In the genomic region with DNA sequence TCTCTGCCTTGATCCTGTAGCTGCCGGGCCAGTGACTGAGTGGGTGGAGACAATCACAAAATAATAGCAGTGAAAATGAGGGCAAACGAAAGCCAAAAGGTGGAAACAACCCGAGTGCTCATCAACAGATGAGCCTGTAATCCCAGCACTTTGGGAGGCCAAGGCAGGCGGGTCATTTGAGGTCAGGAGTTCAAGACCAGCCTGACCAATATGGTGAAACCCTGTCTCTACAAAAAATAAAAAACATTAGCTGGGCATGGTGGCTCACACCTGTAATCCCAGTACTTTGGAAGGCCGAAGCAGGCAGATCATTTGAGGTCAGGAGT, we compare ENCODE assay signal across 7 cellular contexts. TPM values are rescaled to one million over a fixed set of nuclear protein-coding genes. Genes with fewer than 3 reads are reported as not detected.
A peak's percentile ranks its signal among the peaks of the same experiment; 100 is the strongest.
DNase-seq lines count a peak whose midpoint lies in the region; ATAC-seq, FAIRE-seq and TF ChIP-seq lines count a peak whose summit lies in the region.
"Not testable (repeated sequence)": the region's sequence is repeated elsewhere in the genome, so short reads cannot be mapped to it uniquely, and the experiment has no call there.

No MANE protein-coding gene starts in this region.

- not testable (repeated sequence) for TF ChIP-seq POLR2A in HepG2 (IDR thresholded peaks at IDR 0.05; ENCODE audit: insufficient read depth in 1 of 2, low read depth in 2 of 2, low read length in 2 of 2)

- not testable (repeated sequence) for H3K27me3 Mint-ChIP-seq in astrocyte (ENCODE audit: low read depth, unreplicated experiment)

- H3K27me3 ChIP-seq in GM23248 (replicated peaks; ENCODE audit: insufficient read depth); Panc1 (ENCODE audit: control insufficient read depth, insufficient read depth, low read length); astrocyte (ENCODE audit: insufficient read depth, low read length); esophagus (ENCODE audit: control insufficient read depth in 1 of 2, insufficient read depth in 2 of 2, low read length in 2 of 2); HepG2 (ENCODE audit: control insufficient read depth in 1 of 2, insufficient read depth in 2 of 2, low read length in 2 of 2); osteoblast (ENCODE audit: insufficient read depth, low read length); subcutaneous abdominal adipose tissue (ENCODE audit: control insufficient read depth in 5 of 5, insufficient read depth in 4 of 5, low read length in 5 of 5): not testable (repeated sequence)

- H3K36me3 ChIP-seq in GM23248 (ENCODE audit: low read depth); Panc1 (ENCODE audit: control insufficient read depth, insufficient read depth, low read length); astrocyte (ENCODE audit: insufficient read depth, low read length); HepG2 (replicated peaks in 1 of 2; ENCODE audit: control insufficient read depth in 1 of 2, insufficient read depth in 2 of 2, low read length in 2 of 2); osteoblast (ENCODE audit: insufficient read depth, low read length): not testable (repeated sequence)
- H3K36me3 ChIP-seq in esophagus (ENCODE audit: control insufficient read depth in 2 of 2, insufficient read depth in 2 of 2, low read length in 1 of 2) (peaks cover 3 to 12% of the 10 kb centered on the region in 2 donors), subcutaneous abdominal adipose tissue (ENCODE audit: control insufficient read depth in 5 of 5, insufficient read depth in 5 of 5, low read length in 5 of 5) (peaks cover 0 to 12% (median 3%) of the 10 kb centered on the region in 5 donors)

- TF ChIP-seq EP300 in HepG2 (IDR thresholded peaks at IDR 0.05; ENCODE audit: low read depth in 2 of 2, low read length in 2 of 2); HepG2 (CRISPR knock-in tag; IDR thresholded peaks at IDR 0.05; ENCODE audit: borderline replicate concordance): not testable (repeated sequence)

- not testable (repeated sequence) for FAIRE-seq in astrocyte (lab: Jason Lieb, UNC); HepG2 (lab: Jason Lieb, UNC)

- H3K4me1 Mint-ChIP-seq in astrocyte (ENCODE audit: low read depth, unreplicated experiment): peaks cover 34% of the 10 kb centered on the region

- not testable (repeated sequence) for H3K9me3 Mint-ChIP-seq in astrocyte (ENCODE audit: unreplicated experiment)

- TF ChIP-seq CTCF in Panc1 (IDR thresholded peaks at IDR 0.05); astrocyte (IDR thresholded peaks at IDR 0.05; ENCODE audit: insufficient read depth, low read depth, low read length); HepG2 (CRISPR knock-in tag; IDR thresholded peaks at IDR 0.05); osteoblast (IDR thresholded peaks at IDR 0.05; ENCODE audit: extremely low read depth, low read depth, low read length): not testable (repeated sequence)

- H3K9ac ChIP-seq in GM23248 (peak overlapping the region; percentile 74), astrocyte (ENCODE audit: low read length) (peak overlapping the region; percentile 54), HepG2 (ENCODE audit: insufficient read depth, low read depth, low read length) (peak overlapping the region; percentile 56)
- H3K9ac ChIP-seq in subcutaneous abdominal adipose tissue (ENCODE audit: low read length in 5 of 5): not testable (repeated sequence)

- not testable (repeated sequence) for H3K4me2 ChIP-seq in GM23248 (ENCODE audit: unreplicated experiment); osteoblast (ENCODE audit: insufficient read depth, low read length)
- H3K4me2 ChIP-seq in astrocyte (ENCODE audit: low read length): peak overlapping the region; percentile 63
- H3K4me2 ChIP-seq in HepG2 (ENCODE audit: low read depth, low read length): peak overlapping the region; percentile 78

- H3K9me2 ChIP-seq in GM23248 (ENCODE audit: insufficient read depth): not testable (repeated sequence)

- intact Hi-C loops in Panc1 (cut with micrococcal nuclease; ENCODE audit: unreplicated experiment); HepG2 (cut with micrococcal nuclease; ENCODE audit: unreplicated experiment): not testable (repeated sequence)

- H3K27ac ChIP-seq in GM23248 (peak overlapping the region; percentile 57), Panc1 (ENCODE audit: low read length) (peak overlapping the region; percentile 69), astrocyte (ENCODE audit: low read depth, low read length) (peak overlapping the region; percentile 74), esophagus (ENCODE audit: low read depth in 2 of 2, low read length in 1 of 2) (peak overlapping the region; percentile 76 to 88), HepG2 (ENCODE audit: extremely low read length, insufficient read depth, low read length) (peak overlapping the region; percentile 63), osteoblast (ENCODE audit: low read depth, low read length) (peak overlapping the region; percentile 70), subcutaneous abdominal adipose tissue (ENCODE audit: low read depth, low read length) (peak overlapping the region; percentile 50)

- H4K20me1 ChIP-seq in GM23248 (ENCODE audit: insufficient read depth); astrocyte (ENCODE audit: insufficient read depth, low read length); HepG2 (ENCODE audit: insufficient read depth, low read length); osteoblast (ENCODE audit: insufficient read depth, low read length): not testable (repeated sequence)

- POLR2A ChIA-PET in Panc1 (lab: Charles Lee): not testable (repeated sequence)
- POLR2A ChIA-PET in HepG2 (lab: Yijun Ruan, JAX): interaction anchor here (0.7 to 5.1 kb wide), 5 partner anchors 10 to 47 kb away, joined by 3 to 27 read pairs (median 14); partner anchors contain the start of genes ACBD4, HEXIM1 and HEXIM2

- H3K4me3 Mint-ChIP-seq in astrocyte (ENCODE audit: unreplicated experiment): not testable (repeated sequence)

- peaks cover 54% of the 10 kb centered on the region for H3K79me2 ChIP-seq in GM23248 (ENCODE audit: insufficient read depth)
- H3K79me2 ChIP-seq in astrocyte (ENCODE audit: insufficient read depth, low read length): peaks cover 57% of the 10 kb centered on the region
- not testable (repeated sequence) for H3K79me2 ChIP-seq in HepG2 (ENCODE audit: insufficient read depth, low read length)
- peaks cover 25% of the 10 kb centered on the region for H3K79me2 ChIP-seq in osteoblast (ENCODE audit: insufficient read depth, low read length)

- not testable (repeated sequence) for H3K9me3 ChIP-seq in GM23248 (ENCODE audit: low read depth); Panc1 (ENCODE audit: control insufficient read depth, insufficient read depth, low read depth, low read length); astrocyte (ENCODE audit: insufficient read depth, low read depth, low read length); esophagus (ENCODE audit: control insufficient read depth in 2 of 2, insufficient read depth in 1 of 2, low read depth in 1 of 2, low read length in 1 of 2); HepG2 (ENCODE audit: low read length); osteoblast (ENCODE audit: low read depth, low read length); subcutaneous abdominal adipose tissue (ENCODE audit: control insufficient read depth in 5 of 5, low read length in 5 of 5)

- H3K4me3 ChIP-seq in GM23248; Panc1 (ENCODE audit: low read depth in 2 of 2, low read length in 2 of 2); astrocyte (ENCODE audit: insufficient read depth, low read depth, low read length); esophagus (ENCODE audit: low read depth in 1 of 2, low read length in 2 of 2); osteoblast (ENCODE audit: insufficient read depth, low read length); subcutaneous abdominal adipose tissue (ENCODE audit: low read depth in 1 of 5, low read length in 5 of 5): not testable (repeated sequence)
- H3K4me3 ChIP-seq in HepG2 (replicated peaks in 1 of 3; ENCODE audit: insufficient read depth in 1 of 3, low read depth in 2 of 3, low read length in 3 of 3): peak overlapping the region in 1 of 3 experiments; percentile 60; a peak in 1 of 6 replicates

- ATAC-seq in Panc1, HepG2: not testable (repeated sequence)

- H3K4me1 ChIP-seq in GM23248 (ENCODE audit: insufficient read depth): peaks cover 43% of the 10 kb centered on the region
- H3K4me1 ChIP-seq in Panc1 (ENCODE audit: control insufficient read depth, insufficient read depth, low read length): peaks cover 61% of the 10 kb centered on the region
- peaks cover 45% of the 10 kb centered on the region for H3K4me1 ChIP-seq in astrocyte (ENCODE audit: insufficient read depth, low read length)
- peaks cover 23 to 35% of the 10 kb centered on the region in 2 donors for H3K4me1 ChIP-seq in esophagus (ENCODE audit: control insufficient read depth in 2 of 2, insufficient read depth in 2 of 2, low read length in 1 of 2)
- H3K4me1 ChIP-seq in HepG2 (ENCODE audit: insufficient read depth, low read length): peaks cover 73% of the 10 kb centered on the region
- H3K4me1 ChIP-seq in osteoblast (ENCODE audit: insufficient read depth, low read length): peaks cover 24% of the 10 kb centered on the region
- H3K4me1 ChIP-seq in subcutaneous abdominal adipose tissue (ENCODE audit: control insufficient read depth in 5 of 5, insufficient read depth in 5 of 5, low read length in 5 of 5): peaks cover 15 to 68% (median 52%) of the 10 kb centered on the region in 5 donors

- not testable (repeated sequence) for H3K36me3 Mint-ChIP-seq in astrocyte (ENCODE audit: low read depth, unreplicated experiment)

- CTCF ChIA-PET in Panc1 (lab: Charles Lee): not testable (repeated sequence)
- CTCF ChIA-PET in HepG2 (lab: Yijun Ruan, JAX; ENCODE audit: low intra/inter-chr PET ratio, low total read pairs): interaction anchor here (2.0 kb wide), 1 partner anchor 10 kb away, joined by 8 read pairs; the partner anchor contains the start of gene ACBD4

- not testable (repeated sequence) for BruUV-seq in Panc1 (replicated peaks; lab: Mats Ljungman, UMichigan); HepG2 (replicated peaks; lab: Mats Ljungman, UMichigan)

- H2AFZ ChIP-seq in GM23248: peak overlapping the region; percentile 56; the same call in 1 of the 2 replicates
- not testable (repeated sequence) for H2AFZ ChIP-seq in astrocyte (ENCODE audit: low read depth, low read length); HepG2 (ENCODE audit: low read length)
- H2AFZ ChIP-seq in osteoblast (ENCODE audit: low read length): peak overlapping the region; percentile 78

- not testable (repeated sequence) for H3F3A ChIP-seq in GM23248 (ENCODE audit: insufficient read depth)

- not testable (repeated sequence) for H3K27ac Mint-ChIP-seq in astrocyte (ENCODE audit: unreplicated experiment)

- 69 to 71% methylated on average over 5 of the region's 5 CpGs for WGBS in GM23248 (ENCODE audit: low coverage in 1 of 2, low lambda C conversion rate in 2 of 2, missing lambda C conversion rate in 2 of 2), 2 experiments
- WGBS in esophagus, 2 donors: 45 to 57% methylated on average over 5 of the region's 5 CpGs
- 8% methylated on average over 5 of the region's 5 CpGs for WGBS in HepG2 (ENCODE audit: low lambda C conversion rate)

- not testable (repeated sequence) for TF ChIP-seq RAD21 in HepG2 (CRISPR knock-in tag; IDR thresholded peaks at IDR 0.05)

- in situ Hi-C loops in GM23248 (cut with MboI): loop anchor here (5.0 to 10.0 kb wide), 2 partner anchors 70 to 202 kb away; partner anchors contain the start of gene DCAKD
- in situ Hi-C loops in Panc1 (cut with HindIII; ENCODE audit: low pct_unique_long_range_greater_than_20kb, low sequenced_read_pairs); HepG2 (cut with HindIII; ENCODE audit: extremely low pct_ligation_motif_present, low pct_unique_long_range_greater_than_20kb): not testable (repeated sequence)

- not testable (repeated sequence) for DNase-seq in GM23248; Panc1 (ENCODE audit: low read depth, low spot score); astrocyte (ENCODE audit: low read depth); osteoblast (ENCODE audit: insufficient read length, low spot score, missing footprints)
- peak; percentile 35 for DNase-seq in HepG2 (ENCODE audit: low spot score)

RNA-seq across cellular contexts. Expression of gene PLCD3, which starts 7.6 kb away (rescaled TPM):
- total RNA-seq in GM23248 (2014; rRNA removed; shearing (Covaris generic)): 30.2 and 48.3 TPM in 2 replicates
- polyA plus RNA-seq in GM23248 (2016; fragmentation: Nextera tagmentation; extraction: Ambion mirVana) (17.1 and 19.7 TPM in 2 replicates), esophagus (10 to 100 TPM; 34.2 to 47.3 TPM), HepG2 (2011; rRNA removed) (39.1 and 46.1 TPM in 2 replicates)
- total RNA-seq in Panc1 (2021; ENCODE audit: unreplicated experiment) (125 TPM), astrocyte (76.5 and 92.0 TPM in 2 replicates), HepG2 (2016; rRNA removed; fragmentation: Illumina TruSeq; extraction: Trizol) (5.5 and 11.3 TPM in 2 replicates), osteoblast (31.5 and 47.7 TPM in 2 replicates)
- polyA plus RNA-seq in Panc1 (2012; ENCODE audit: insufficient read length): 158 TPM
- 5.6 and 8.7 TPM in 2 replicates for total RNA-seq in HepG2 (2016; cell fraction: cytosol; rRNA removed; fragmentation: Illumina TruSeq; extraction: Trizol; ENCODE audit: low read depth)
- total RNA-seq in HepG2 (2016; cell fraction: insoluble cytoplasmic fraction; rRNA removed; fragmentation: Illumina TruSeq; extraction: Trizol): 6.2 and 9.4 TPM in 2 replicates
- total RNA-seq in HepG2 (2016; cell fraction: membrane; rRNA removed; fragmentation: Illumina TruSeq; extraction: Trizol): 23.5 and 28.9 TPM in 2 replicates
- 4.2 and 4.3 TPM in 2 replicates for total RNA-seq in HepG2 (2016; cell fraction: nucleus; rRNA removed; fragmentation: Illumina TruSeq; extraction: Trizol)
- 28.6 and 40.9 TPM in 2 replicates for polyA plus RNA-seq in HepG2 (2011; cell fraction: cytosol; rRNA removed)
- 37.4 and 43.6 TPM in 2 replicates for polyA plus RNA-seq in HepG2 (2011; cell fraction: nucleus; rRNA removed)
- polyA plus RNA-seq in HepG2 (2012): 8.5 and 22.4 TPM in 2 replicates
- 17.4 and 19.5 TPM in 2 replicates for polyA plus RNA-seq in HepG2 (2016; cell fraction: cytosol; fragmentation: Illumina TruSeq; extraction: Trizol; ENCODE audit: low read depth)
- polyA plus RNA-seq in HepG2 (2016; cell fraction: insoluble cytoplasmic fraction; fragmentation: Illumina TruSeq; extraction: Trizol; ENCODE audit: low read depth): 14.0 and 24.9 TPM in 2 replicates
- 30.5 and 46.5 TPM in 2 replicates for polyA plus RNA-seq in HepG2 (2016; cell fraction: membrane; fragmentation: Illumina TruSeq; extraction: Trizol; ENCODE audit: low read depth)
- 24.9 and 28.4 TPM in 2 replicates for polyA plus RNA-seq in HepG2 (2016; cell fraction: nucleus; fragmentation: Illumina TruSeq; extraction: Trizol; ENCODE audit: insufficient read depth, low read depth)
- 68.8 and 256 TPM in 2 replicates for polyA minus RNA-seq in HepG2 (2011; rRNA and poly(A)+ RNA removed; ENCODE audit: low replicate concordance)
- 26.0 and 39.9 TPM in 2 replicates for polyA minus RNA-seq in HepG2 (2011; cell fraction: cytosol; rRNA and poly(A)+ RNA removed)
- polyA minus RNA-seq in HepG2 (2011; cell fraction: nucleus; rRNA and poly(A)+ RNA removed): 13.4 and 15.7 TPM in 2 replicates

RNA-seq across cellular contexts. Expression of gene ACBD4, which starts 10.7 kb away (rescaled TPM):
- total RNA-seq in GM23248 (2014; rRNA removed; shearing (Covaris generic)): 2.1 and 2.9 TPM in 2 replicates
- polyA plus RNA-seq in GM23248 (2016; fragmentation: Nextera tagmentation; extraction: Ambion mirVana): 4.3 and 4.6 TPM in 2 replicates
- 7.7 TPM for total RNA-seq in Panc1 (2021; ENCODE audit: unreplicated experiment)
- 10.3 TPM for polyA plus RNA-seq in Panc1 (2012; ENCODE audit: insufficient read length)
- 3.9 and 4.7 TPM in 2 replicates for total RNA-seq in astrocyte
- 1 to 10 TPM; 5.9 to 8.8 TPM for polyA plus RNA-seq in esophagus
- total RNA-seq in HepG2 (2016; rRNA removed; fragmentation: Illumina TruSeq; extraction: Trizol): 8.8 and 16.1 TPM in 2 replicates
- total RNA-seq in HepG2 (2016; cell fraction: cytosol; rRNA removed; fragmentation: Illumina TruSeq; extraction: Trizol; ENCODE audit: low read depth): 8.0 and 13.0 TPM in 2 replicates
- total RNA-seq in HepG2 (2016; cell fraction: insoluble cytoplasmic fraction; rRNA removed; fragmentation: Illumina TruSeq; extraction: Trizol): 9.5 and 14.6 TPM in 2 replicates
- total RNA-seq in HepG2 (2016; cell fraction: membrane; rRNA removed; fragmentation: Illumina TruSeq; extraction: Trizol): 12.4 and 18.3 TPM in 2 replicates
- total RNA-seq in HepG2 (2016; cell fraction: nucleus; rRNA removed; fragmentation: Illumina TruSeq; extraction: Trizol): 15.2 and 17.1 TPM in 2 replicates
- polyA plus RNA-seq in HepG2 (2011; rRNA removed): 26.9 and 34.1 TPM in 2 replicates
- polyA plus RNA-seq in HepG2 (2011; cell fraction: cytosol; rRNA removed): 12.2 and 17.4 TPM in 2 replicates
- 71.5 and 77.5 TPM in 2 replicates for polyA plus RNA-seq in HepG2 (2011; cell fraction: nucleus; rRNA removed)
- polyA plus RNA-seq in HepG2 (2012): 16.9 and 20.5 TPM in 2 replicates
- 9.2 and 14.3 TPM in 2 replicates for polyA plus RNA-seq in HepG2 (2016; cell fraction: cytosol; fragmentation: Illumina TruSeq; extraction: Trizol; ENCODE audit: low read depth)
- 9.9 and 13.7 TPM in 2 replicates for polyA plus RNA-seq in HepG2 (2016; cell fraction: insoluble cytoplasmic fraction; fragmentation: Illumina TruSeq; extraction: Trizol; ENCODE audit: low read depth)
- polyA plus RNA-seq in HepG2 (2016; cell fraction: membrane; fragmentation: Illumina TruSeq; extraction: Trizol; ENCODE audit: low read depth): 10.5 and 15.2 TPM in 2 replicates
- polyA plus RNA-seq in HepG2 (2016; cell fraction: nucleus; fragmentation: Illumina TruSeq; extraction: Trizol; ENCODE audit: insufficient read depth, low read depth): 36.2 and 39.6 TPM in 2 replicates
- polyA minus RNA-seq in HepG2 (2011; rRNA and poly(A)+ RNA removed; ENCODE audit: low replicate concordance): 6.9 and 21.9 TPM in 2 replicates
- 8.3 and 8.4 TPM in 2 replicates for polyA minus RNA-seq in HepG2 (2011; cell fraction: cytosol; rRNA and poly(A)+ RNA removed)
- 26.9 and 36.2 TPM in 2 replicates for polyA minus RNA-seq in HepG2 (2011; cell fraction: nucleus; rRNA and poly(A)+ RNA removed)
- 4.7 and 6.2 TPM in 2 replicates for total RNA-seq in osteoblast

RNA-seq across cellular contexts. Expression of gene HEXIM1, which starts 23.5 kb away (rescaled TPM):
- 11.6 and 16.2 TPM in 2 replicates for total RNA-seq in GM23248 (2014; rRNA removed; shearing (Covaris generic))
- polyA plus RNA-seq in GM23248 (2016; fragmentation: Nextera tagmentation; extraction: Ambion mirVana) (9.5 and 10.6 TPM in 2 replicates), esophagus (10 to 100 TPM; 20.4 to 24.2 TPM), HepG2 (2011; rRNA removed) (16.3 and 16.6 TPM in 2 replicates)
- total RNA-seq in Panc1 (2021; ENCODE audit: unreplicated experiment) (59.1 TPM), astrocyte (44.5 and 46.6 TPM in 2 replicates), HepG2 (2016; rRNA removed; fragmentation: Illumina TruSeq; extraction: Trizol) (10.5 and 14.8 TPM in 2 replicates), osteoblast (10.9 and 12.1 TPM in 2 replicates)
- polyA plus RNA-seq in Panc1 (2012; ENCODE audit: insufficient read length): 80.0 TPM
- total RNA-seq in HepG2 (2016; cell fraction: cytosol; rRNA removed; fragmentation: Illumina TruSeq; extraction: Trizol; ENCODE audit: low read depth): 2.7 and 3.3 TPM in 2 replicates
- total RNA-seq in HepG2 (2016; cell fraction: insoluble cytoplasmic fraction; rRNA removed; fragmentation: Illumina TruSeq; extraction: Trizol): 11.7 and 13.0 TPM in 2 replicates
- 8.9 and 9.5 TPM in 2 replicates for total RNA-seq in HepG2 (2016; cell fraction: membrane; rRNA removed; fragmentation: Illumina TruSeq; extraction: Trizol)
- total RNA-seq in HepG2 (2016; cell fraction: nucleus; rRNA removed; fragmentation: Illumina TruSeq; extraction: Trizol): 13.8 and 14.0 TPM in 2 replicates
- polyA plus RNA-seq in HepG2 (2011; cell fraction: cytosol; rRNA removed): 13.7 and 14.0 TPM in 2 replicates
- 34.1 and 37.3 TPM in 2 replicates for polyA plus RNA-seq in HepG2 (2011; cell fraction: nucleus; rRNA removed)
- polyA plus RNA-seq in HepG2 (2012): 17.5 and 20.8 TPM in 2 replicates
- 2.7 and 3.3 TPM in 2 replicates for polyA plus RNA-seq in HepG2 (2016; cell fraction: cytosol; fragmentation: Illumina TruSeq; extraction: Trizol; ENCODE audit: low read depth)
- 36.1 and 41.5 TPM in 2 replicates for polyA plus RNA-seq in HepG2 (2016; cell fraction: insoluble cytoplasmic fraction; fragmentation: Illumina TruSeq; extraction: Trizol; ENCODE audit: low read depth)
- 10.3 and 12.9 TPM in 2 replicates for polyA plus RNA-seq in HepG2 (2016; cell fraction: membrane; fragmentation: Illumina TruSeq; extraction: Trizol; ENCODE audit: low read depth)
- polyA plus RNA-seq in HepG2 (2016; cell fraction: nucleus; fragmentation: Illumina TruSeq; extraction: Trizol; ENCODE audit: insufficient read depth, low read depth): 51.0 and 51.8 TPM in 2 replicates
- 8.8 and 11.0 TPM in 2 replicates for polyA minus RNA-seq in HepG2 (2011; rRNA and poly(A)+ RNA removed; ENCODE audit: low replicate concordance)
- polyA minus RNA-seq in HepG2 (2011; cell fraction: cytosol; rRNA and poly(A)+ RNA removed): 10.7 and 11.5 TPM in 2 replicates
- polyA minus RNA-seq in HepG2 (2011; cell fraction: nucleus; rRNA and poly(A)+ RNA removed): 17.1 and 27.5 TPM in 2 replicates

RNA-seq across cellular contexts. Expression of gene HEXIM2, which starts 36.9 kb away (rescaled TPM):
- total RNA-seq in GM23248 (2014; rRNA removed; shearing (Covaris generic)): 2.0 and 4.8 TPM in 2 replicates
- polyA plus RNA-seq in GM23248 (2016; fragmentation: Nextera tagmentation; extraction: Ambion mirVana) (4.7 and 8.6 TPM in 2 replicates), esophagus (1 to 10 TPM; 3.7 to 4.5 TPM), HepG2 (2011; rRNA removed) (31.8 and 32.4 TPM in 2 replicates)
- total RNA-seq in Panc1 (2021; ENCODE audit: unreplicated experiment) (4.5 TPM), astrocyte (8.4 and 9.0 TPM in 2 replicates), HepG2 (2016; rRNA removed; fragmentation: Illumina TruSeq; extraction: Trizol) (27.1 and 30.8 TPM in 2 replicates), osteoblast (10.0 and 10.9 TPM in 2 replicates)
- 10.5 TPM for polyA plus RNA-seq in Panc1 (2012; ENCODE audit: insufficient read length)
- total RNA-seq in HepG2 (2016; cell fraction: cytosol; rRNA removed; fragmentation: Illumina TruSeq; extraction: Trizol; ENCODE audit: low read depth): 22.3 and 23.3 TPM in 2 replicates
- total RNA-seq in HepG2 (2016; cell fraction: insoluble cytoplasmic fraction; rRNA removed; fragmentation: Illumina TruSeq; extraction: Trizol): 26.7 and 27.9 TPM in 2 replicates
- 25.8 and 28.7 TPM in 2 replicates for total RNA-seq in HepG2 (2016; cell fraction: membrane; rRNA removed; fragmentation: Illumina TruSeq; extraction: Trizol)
- total RNA-seq in HepG2 (2016; cell fraction: nucleus; rRNA removed; fragmentation: Illumina TruSeq; extraction: Trizol): 13.7 and 16.4 TPM in 2 replicates
- polyA plus RNA-seq in HepG2 (2011; cell fraction: cytosol; rRNA removed): 32.2 and 44.9 TPM in 2 replicates
- 22.5 and 27.3 TPM in 2 replicates for polyA plus RNA-seq in HepG2 (2011; cell fraction: nucleus; rRNA removed)
- 22.2 and 24.9 TPM in 2 replicates for polyA plus RNA-seq in HepG2 (2012)
- polyA plus RNA-seq in HepG2 (2016; cell fraction: cytosol; fragmentation: Illumina TruSeq; extraction: Trizol; ENCODE audit: low read depth): 14.6 and 18.5 TPM in 2 replicates
- polyA plus RNA-seq in HepG2 (2016; cell fraction: insoluble cytoplasmic fraction; fragmentation: Illumina TruSeq; extraction: Trizol; ENCODE audit: low read depth): 35.4 and 36.8 TPM in 2 replicates
- polyA plus RNA-seq in HepG2 (2016; cell fraction: membrane; fragmentation: Illumina TruSeq; extraction: Trizol; ENCODE audit: low read depth): 19.7 and 26.6 TPM in 2 replicates
- 36.3 and 37.9 TPM in 2 replicates for polyA plus RNA-seq in HepG2 (2016; cell fraction: nucleus; fragmentation: Illumina TruSeq; extraction: Trizol; ENCODE audit: insufficient read depth, low read depth)
- polyA minus RNA-seq in HepG2 (2011; rRNA and poly(A)+ RNA removed; ENCODE audit: low replicate concordance): 9.1 and 26.8 TPM in 2 replicates
- 17.8 and 20.5 TPM in 2 replicates for polyA minus RNA-seq in HepG2 (2011; cell fraction: cytosol; rRNA and poly(A)+ RNA removed)
- polyA minus RNA-seq in HepG2 (2011; cell fraction: nucleus; rRNA and poly(A)+ RNA removed): 12.4 and 13.2 TPM in 2 replicates
